In the genomic region with DNA sequence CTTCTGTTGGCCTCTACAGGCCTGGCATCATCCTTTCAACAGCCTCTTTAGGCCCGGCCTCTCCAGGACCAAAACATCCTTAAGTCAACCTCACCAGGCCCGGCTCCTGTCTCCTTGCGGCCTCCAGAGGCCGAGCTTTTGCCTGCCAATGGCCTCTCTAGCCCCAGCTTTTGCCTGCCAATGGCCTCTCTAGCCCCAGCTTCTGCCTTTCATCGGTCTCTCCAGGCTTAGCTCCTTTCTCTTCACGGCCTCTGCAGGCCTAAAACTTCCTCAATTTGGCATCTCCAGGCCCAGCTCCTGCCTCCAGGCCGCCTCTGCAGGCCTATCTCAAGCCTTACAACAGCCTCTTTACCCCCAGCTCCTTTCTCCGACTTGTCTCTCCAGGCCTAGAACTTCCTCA, we compare ENCODE assay signal across 1 cellular context.
A peak's percentile ranks its signal among the peaks of the same experiment; 100 is the strongest.
TF ChIP-seq lines count a peak whose summit lies in the region.

No MANE protein-coding gene starts in this region.

TF ChIP-seq in HepG2, 621 proteins besides CTCF, POLR2A, EP300 and RAD21:
- TF ChIP-seq, protein P1, sequence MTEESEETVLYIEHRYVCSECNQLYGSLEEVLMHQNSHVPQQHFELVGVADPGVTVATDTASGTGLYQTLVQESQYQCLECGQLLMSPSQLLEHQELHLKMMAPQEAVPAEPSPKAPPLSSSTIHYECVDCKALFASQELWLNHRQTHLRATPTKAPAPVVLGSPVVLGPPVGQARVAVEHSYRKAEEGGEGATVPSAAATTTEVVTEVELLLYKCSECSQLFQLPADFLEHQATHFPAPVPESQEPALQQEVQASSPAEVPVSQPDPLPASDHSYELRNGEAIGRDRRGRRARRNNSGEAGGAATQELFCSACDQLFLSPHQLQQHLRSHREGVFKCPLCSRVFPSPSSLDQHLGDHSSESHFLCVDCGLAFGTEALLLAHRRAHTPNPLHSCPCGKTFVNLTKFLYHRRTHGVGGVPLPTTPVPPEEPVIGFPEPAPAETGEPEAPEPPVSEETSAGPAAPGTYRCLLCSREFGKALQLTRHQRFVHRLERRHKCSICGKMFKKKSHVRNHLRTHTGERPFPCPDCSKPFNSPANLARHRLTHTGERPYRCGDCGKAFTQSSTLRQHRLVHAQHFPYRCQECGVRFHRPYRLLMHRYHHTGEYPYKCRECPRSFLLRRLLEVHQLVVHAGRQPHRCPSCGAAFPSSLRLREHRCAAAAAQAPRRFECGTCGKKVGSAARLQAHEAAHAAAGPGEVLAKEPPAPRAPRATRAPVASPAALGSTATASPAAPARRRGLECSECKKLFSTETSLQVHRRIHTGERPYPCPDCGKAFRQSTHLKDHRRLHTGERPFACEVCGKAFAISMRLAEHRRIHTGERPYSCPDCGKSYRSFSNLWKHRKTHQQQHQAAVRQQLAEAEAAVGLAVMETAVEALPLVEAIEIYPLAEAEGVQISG (CRISPR knock-in tag; IDR thresholded peaks at IDR 0.05): peak; percentile 71; the same call in 1 of the 2 replicates
- TF ChIP-seq ZNF446 (CRISPR knock-in tag; IDR thresholded peaks at IDR 0.05) (no peak), ZSCAN21 (CRISPR knock-in tag; IDR thresholded peaks at IDR 0.05; ENCODE audit: borderline replicate concordance) (no peak), ZNF331 (CRISPR knock-in tag; IDR thresholded peaks at IDR 0.05) (no peak), ZNF556 (CRISPR knock-in tag; IDR thresholded peaks at IDR 0.05; ENCODE audit: borderline replicate concordance) (no peak)
- TF ChIP-seq, protein P2, sequence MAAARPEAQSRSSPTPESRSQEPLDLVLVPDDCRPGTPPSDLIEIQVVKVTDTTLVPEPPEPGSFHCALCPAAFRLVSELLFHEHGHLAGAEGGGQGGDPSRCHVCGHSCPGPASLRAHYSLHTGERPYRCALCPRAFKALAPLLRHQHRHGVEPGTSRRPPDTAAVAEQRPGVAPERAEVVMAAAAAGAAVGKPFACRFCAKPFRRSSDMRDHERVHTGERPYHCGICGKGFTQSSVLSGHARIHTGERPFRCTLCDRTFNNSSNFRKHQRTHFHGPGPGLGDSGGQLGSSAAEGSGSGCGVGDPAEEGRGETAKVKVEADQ (CRISPR knock-in tag; IDR thresholded peaks at IDR 0.05; ENCODE audit: borderline replicate concordance): no peak
